23 cellular contexts compared by ENCODE assay signal in the genomic region with DNA sequence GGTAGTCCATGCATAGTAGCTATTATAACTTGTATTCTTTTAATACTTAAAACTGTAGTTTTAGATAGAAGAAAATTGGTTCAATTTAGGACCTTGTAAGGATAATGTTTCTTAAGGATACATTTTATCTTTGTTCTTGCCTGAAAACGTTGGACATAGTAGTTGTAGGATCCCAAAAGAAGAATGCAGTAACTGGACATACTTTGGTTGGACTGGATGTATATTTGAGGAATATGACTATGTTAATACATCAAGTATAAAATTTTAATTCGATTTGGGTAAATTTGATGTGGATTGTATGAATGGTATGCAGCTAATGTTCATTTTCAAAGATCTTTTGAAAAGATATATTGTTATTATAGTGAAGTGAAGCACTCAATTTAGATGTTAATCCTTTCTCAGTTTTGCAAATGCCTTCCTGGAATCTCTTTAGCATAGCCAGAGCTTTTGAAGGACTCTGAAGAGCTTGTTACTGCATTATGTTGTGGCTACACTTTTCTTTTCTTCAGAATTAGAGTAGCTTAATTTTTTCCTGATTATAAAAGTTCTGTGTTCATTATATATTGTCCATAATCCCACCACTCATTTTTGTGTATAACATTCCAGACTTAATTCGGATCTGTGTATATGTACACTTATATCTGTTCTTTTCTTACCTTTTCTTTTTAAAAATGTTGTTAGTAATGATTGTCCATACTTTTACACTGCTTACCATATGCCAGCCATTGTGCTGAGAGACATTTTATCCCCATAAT. TPM values are rescaled to one million over a fixed set of nuclear protein-coding genes. Genes with fewer than 3 reads are reported as not detected.
"Had no signal": no experiment of that assay in that cellular context is flagged by ENCODE, and none has a peak within 500 bp of the region (broad histone marks: within the 10 kb centered on the region; RNA-seq: fewer than 3 reads in every experiment).

No MANE protein-coding gene starts in this region.

- H3K9ac ChIP-seq: parathyroid adenoma had no signal

- H3K27ac ChIP-seq: esophagus muscularis mucosa, gastroesophageal sphincter, heart right ventricle, parathyroid adenoma had no signal

- H3K4me3 Mint-ChIP-seq: activated CD4-positive, alpha-beta T cell treated with anti-CD3 and anti-CD28 coated beads, Interleukin-2, amount 10 ng/mL, durations not matched to agents 7 days and 5 days; dendritic cell treated with granulocyte-macrophage colony-stimulating factor and Interleukin-4, amounts not matched to agents 40 ng/mL and 50 ng/mL, for 4 days; nephron; stimulated activated effector memory CD8-positive, alpha-beta T cell treated with anti-CD3 and anti-CD28 coated beads, Interleukin-12 subunit alpha, Interleukin-12 subunit beta, amount 100 ng/mL, for 72 hours had no signal

- H3K27me3 Mint-ChIP-seq: dendritic cell treated with granulocyte-macrophage colony-stimulating factor and Interleukin-4, amounts not matched to agents 40 ng/mL and 50 ng/mL, for 4 days had no signal

- H3K27me3 ChIP-seq: esophagus muscularis mucosa, gastroesophageal sphincter, heart right ventricle had no signal

- DNase-seq: activated CD4-positive, alpha-beta T cell treated with anti-CD3 and anti-CD28 coated beads, Interleukin-2, amount 10 ng/mL, durations not matched to agents 7 days and 5 days; activated CD8-positive, alpha-beta memory T cell treated with anti-CD3 and anti-CD28 coated beads for 24 hours; activated CD8-positive, alpha-beta memory T cell treated with anti-CD3 and anti-CD28 coated beads, Interleukin-2, amount 50 U/mL, for 48 hours; activated effector memory CD4-positive, alpha-beta T cell treated with anti-CD3 and anti-CD28 coated beads, Interleukin-2, amount 50 U/mL, for 16 hours; activated naive CD4-positive, alpha-beta T cell treated with anti-CD3 and anti-CD28 coated beads, Interleukin-2, amount 50 U/mL, for 16 hours; activated T-cell treated with anti-CD3 and anti-CD28 coated beads, Interleukin-2, amount 50 U/mL, for 48 hours; effector memory CD4-positive, alpha-beta T cell; heart right ventricle; left colon; stimulated activated CD4-positive, alpha-beta T cell treated with anti-CD3 and anti-CD28 coated beads, Interleukin-4, amount 100 ng/mL, for 24 hours; T1000 had no signal

- H3K4me3 ChIP-seq: esophagus muscularis mucosa, gastroesophageal sphincter, heart right ventricle, lung had no signal

- H3K9me3 ChIP-seq: esophagus muscularis mucosa, gastroesophageal sphincter, heart right ventricle had no signal

- ATAC-seq: activated CD4-positive, CD25-positive, alpha-beta regulatory T cell treated with anti-CD3 and anti-CD28 coated beads, Interleukin-2, amount 50 U/mL, for 24 hours; gastroesophageal sphincter; heart right ventricle; left colon; sciatic nerve; stimulated activated effector memory CD8-positive, alpha-beta T cell treated with anti-CD3 and anti-CD28 coated beads, Interleukin-12 subunit alpha, Interleukin-12 subunit beta, amount 100 ng/mL, for 72 hours had no signal

- H3K9me3 Mint-ChIP-seq: activated CD4-positive, alpha-beta T cell treated with anti-CD3 and anti-CD28 coated beads, Interleukin-2, amount 10 ng/mL, durations not matched to agents 7 days and 5 days; dendritic cell treated with granulocyte-macrophage colony-stimulating factor and Interleukin-4, amounts not matched to agents 40 ng/mL and 50 ng/mL, for 4 days; nephron; stimulated activated effector memory CD8-positive, alpha-beta T cell treated with anti-CD3 and anti-CD28 coated beads, Interleukin-12 subunit alpha, Interleukin-12 subunit beta, amount 100 ng/mL, for 72 hours had no signal

- H3K27ac Mint-ChIP-seq: activated CD4-positive, alpha-beta T cell treated with anti-CD3 and anti-CD28 coated beads, Interleukin-2, amount 10 ng/mL, durations not matched to agents 7 days and 5 days; dendritic cell treated with granulocyte-macrophage colony-stimulating factor and Interleukin-4, amounts not matched to agents 40 ng/mL and 50 ng/mL, for 4 days; nephron; stimulated activated effector memory CD8-positive, alpha-beta T cell treated with anti-CD3 and anti-CD28 coated beads, Interleukin-12 subunit alpha, Interleukin-12 subunit beta, amount 100 ng/mL, for 72 hours had no signal

- FAIRE-seq: endothelial cell of umbilical vein had no signal

- H3K4me1 ChIP-seq: parathyroid adenoma had no signal

RNA-seq across cellular contexts. Expression of gene LRRTM2, which starts 41.2 kb away (rescaled TPM):
- total RNA-seq: activated CD4-positive, alpha-beta T cell treated with anti-CD3 and anti-CD28 coated beads, Interleukin-2, amount 10 ng/mL, durations not matched to agents 7 days and 5 days; chondrocyte; ureter had no signal
